16 cellular contexts compared by ENCODE assay signal in the genomic region with DNA sequence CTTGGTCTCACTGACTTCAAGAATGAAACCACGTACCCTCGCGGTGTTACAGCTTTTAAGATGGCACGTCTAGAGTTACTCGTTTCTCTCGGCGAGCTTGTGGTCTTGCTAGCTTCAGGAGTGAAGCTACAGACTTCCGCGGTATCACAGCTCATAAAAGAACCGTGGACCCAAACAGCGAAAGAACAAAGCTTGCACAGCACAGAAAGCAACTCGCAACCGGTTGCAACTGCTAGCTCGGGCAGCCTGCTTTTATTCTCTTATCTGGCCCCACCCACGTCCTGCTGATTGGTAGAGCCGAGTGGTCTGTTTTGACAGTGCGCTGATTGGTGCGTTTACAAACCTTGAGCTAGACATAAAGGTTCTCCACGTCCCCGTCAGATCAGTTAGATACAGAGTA.
DNase-seq lines count a peak whose midpoint lies in the region; ATAC-seq and TF ChIP-seq lines count a peak whose summit lies in the region.
"Had no signal": no experiment of that assay in that cellular context is flagged by ENCODE, and none has a peak within 500 bp of the region (broad histone marks: within the 10 kb centered on the region; RNA-seq: fewer than 3 reads in every experiment).

No MANE protein-coding gene starts in this region.

- H3K4me1 ChIP-seq in HUES6 (ENCODE audit: control insufficient read depth, insufficient read depth, low read length) = no peaks in the 10 kb centered on the region

- H3K27ac Mint-ChIP-seq in effector memory CD8-positive, alpha-beta T cell = peak overlapping the region in 1 of 2 donors; percentile 63
- H3K27ac Mint-ChIP-seq in stimulated activated effector memory CD8-positive, alpha-beta T cell treated with anti-CD3 and anti-CD28 coated beads, Interleukin-12 subunit alpha, Interleukin-12 subunit beta, amount 100 ng/mL, for 72 hours = no peak overlapping the region

- H3K36me3 Mint-ChIP-seq in effector memory CD8-positive, alpha-beta T cell (ENCODE audit: insufficient read depth) = peaks cover 2% of the 10 kb centered on the region
- H3K36me3 Mint-ChIP-seq in stimulated activated effector memory CD8-positive, alpha-beta T cell treated with anti-CD3 and anti-CD28 coated beads, Interleukin-12 subunit alpha, Interleukin-12 subunit beta, amount 100 ng/mL, for 72 hours = no peaks in the 10 kb centered on the region

- no peak for ATAC-seq in effector memory CD8-positive, alpha-beta T cell (replicated peaks)
- ATAC-seq in stimulated activated effector memory CD8-positive, alpha-beta T cell treated with anti-CD3 and anti-CD28 coated beads, Interleukin-12 subunit alpha, Interleukin-12 subunit beta, amount 100 ng/mL, for 72 hours = peak; percentile 74
- no peak for ATAC-seq in HG03342 (IDR thresholded peaks at IDR 0.05; ENCODE audit: unreplicated experiment)
- ATAC-seq in GM18502 (IDR thresholded peaks at IDR 0.05; ENCODE audit: poor library complexity, unreplicated experiment) = no peak
- ATAC-seq: HepG2, Right ventricle myocardium inferior had no signal

- TF ChIP-seq CTCF in GM12865 (IDR thresholded peaks at IDR 0.05; ENCODE audit: insufficient read depth, low read depth, low read length, missing control alignments) = no peak

- H3K9me3 Mint-ChIP-seq in effector memory CD8-positive, alpha-beta T cell = no peaks in the 10 kb centered on the region
- no peaks in the 10 kb centered on the region for H3K9me3 Mint-ChIP-seq in stimulated activated effector memory CD8-positive, alpha-beta T cell treated with anti-CD3 and anti-CD28 coated beads, Interleukin-12 subunit alpha, Interleukin-12 subunit beta, amount 100 ng/mL, for 72 hours

- no peaks in the 10 kb centered on the region for H3K36me3 ChIP-seq in HUES6 (ENCODE audit: control insufficient read depth, insufficient read depth, low read length)

- no peaks in the 10 kb centered on the region for H3K9me3 ChIP-seq in HUES6 (ENCODE audit: control insufficient read depth, insufficient read depth, low read depth, low read length)

- H3K4me3 ChIP-seq in GM12865 (ENCODE audit: low read depth, low read length) (no peak overlapping the region), HUES6 (ENCODE audit: low read depth, low read length) (peak overlapping the region; percentile 9; the same call in 1 of the 2 replicates)

- peaks cover 0 to 9% of the 10 kb centered on the region in 2 donors for H3K27me3 Mint-ChIP-seq in effector memory CD8-positive, alpha-beta T cell

- no peak overlapping the region for H3K9ac ChIP-seq in HUES6 (ENCODE audit: low read length)

- no peaks in the 10 kb centered on the region for H3K27me3 ChIP-seq in HUES6 (ENCODE audit: control insufficient read depth, insufficient read depth, low read length)

- DNase-seq in GM12865 (ENCODE audit: low read depth) (peak; percentile 11), DMS114 treated with DMSO at 0.1 percent for 48 hours (lab: John Stamatoyannopoulos, UW; ENCODE audit: unreplicated experiment) (no peak)
- DNase-seq in effector memory CD8-positive, alpha-beta T cell = no peak
- peak in 1 of 2 donors; percentile 58 for DNase-seq in stimulated activated effector memory CD8-positive, alpha-beta T cell treated with anti-CD3 and anti-CD28 coated beads, Interleukin-12 subunit alpha, Interleukin-12 subunit beta, amount 100 ng/mL, for 72 hours (ENCODE audit: low spot score in 2 of 2)
- DNase-seq: ACHN; KG1; NCI-H1092; NCI-H146; NCI-H2081; NK-92 treated with Interleukin-12 subunit alpha and Interleukin-12 subunit beta, amount 100 ng/mL, for 24 hours had no signal

- no peak overlapping the region for H3K27ac ChIP-seq in HUES6 (ENCODE audit: low read depth, low read length)
- H3K27ac ChIP-seq: C4-2B had no signal

- H3K4me3 Mint-ChIP-seq in effector memory CD8-positive, alpha-beta T cell = peak overlapping the region; percentile 37 to 44
- H3K4me3 Mint-ChIP-seq in stimulated activated effector memory CD8-positive, alpha-beta T cell treated with anti-CD3 and anti-CD28 coated beads, Interleukin-12 subunit alpha, Interleukin-12 subunit beta, amount 100 ng/mL, for 72 hours = no peak overlapping the region

- H3K4me1 Mint-ChIP-seq in effector memory CD8-positive, alpha-beta T cell (ENCODE audit: low read depth in 2 of 2) = peaks cover 9 to 14% of the 10 kb centered on the region in 2 donors
- H3K4me1 Mint-ChIP-seq in stimulated activated effector memory CD8-positive, alpha-beta T cell treated with anti-CD3 and anti-CD28 coated beads, Interleukin-12 subunit alpha, Interleukin-12 subunit beta, amount 100 ng/mL, for 72 hours = peaks cover 5% of the 10 kb centered on the region
